ENCODE assay signal across 32 cellular contexts in genomic region chr4:5137927-5138326, GRCh38.
DNase-seq lines count a peak whose midpoint lies in the region; ATAC-seq, FAIRE-seq and TF ChIP-seq lines count a peak whose summit lies in the region.
"Had no signal": no experiment of that assay in that cellular context is flagged by ENCODE, and none has a peak within 500 bp of the region (broad histone marks: within the 10 kb centered on the region; RNA-seq: fewer than 3 reads in every experiment).

No MANE protein-coding gene starts in this region.

- H3K36me3 ChIP-seq in small intestine (ENCODE audit: control insufficient read depth in 2 of 2, insufficient read depth in 2 of 2, low read length in 2 of 2) = no peaks in the 10 kb centered on the region
- H3K36me3 ChIP-seq: ascending aorta, BLaER1, suprapubic skin had no signal

- TF ChIP-seq CTCF in astrocyte of the cerebellum (IDR thresholded peaks at IDR 0.05; ENCODE audit: low read depth, low read length, missing control alignments) = no peak

- H3K4me3 ChIP-seq in astrocyte of the cerebellum (ENCODE audit: low read depth, low read length) = no peak overlapping the region
- H3K4me3 ChIP-seq in small intestine (ENCODE audit: low read depth in 1 of 2, low read length in 2 of 2) = no peak overlapping the region
- H3K4me3 ChIP-seq: ascending aorta, BLaER1, hepatocyte, mucosa of descending colon, skin epidermis, suprapubic skin had no signal

- in situ Hi-C loops in astrocyte of the cerebellum (cut with HindIII; ENCODE audit: low sequenced_read_pairs) = no loop called here

- no peaks in the 10 kb centered on the region for H3K4me1 ChIP-seq in small intestine (ENCODE audit: control insufficient read depth in 2 of 2, insufficient read depth in 1 of 2, low read depth in 1 of 2, low read length in 1 of 2)
- H3K4me1 ChIP-seq: ascending aorta, BLaER1, Caco-2, foreskin keratinocyte had no signal

- peak; percentile 13 for DNase-seq in activated CD8-positive, alpha-beta memory T cell treated with anti-CD3 and anti-CD28 coated beads for 24 hours
- no peak for DNase-seq in activated CD8-positive, alpha-beta memory T cell treated with anti-CD3 and anti-CD28 coated beads, Interleukin-2, amount 50 U/mL, for 48 hours
- DNase-seq in astrocyte of the cerebellum (ENCODE audit: low read depth) = peak; percentile 6
- DNase-seq in kidney glomerular epithelial cell (lab: John Stamatoyannopoulos, UW) = peak; percentile 93
- DNase-seq in small intestine = peak; percentile 65
- DNase-seq in activated effector memory CD4-positive, alpha-beta T cell treated with anti-CD3 and anti-CD28 coated beads, Interleukin-2, amount 50 U/mL, for 16 hours = no peak
- DNase-seq in dedifferentiated amniotic fluid mesenchymal stem cell (ENCODE audit: extremely low spot score) = no peak
- DNase-seq: activated B cell treated with CpG ODN at 0.5 μM for 24 hours; activated CD4-positive, alpha-beta T cell treated with anti-CD3 and anti-CD28 coated beads, Interleukin-2, amount 50 U/mL, for 4 hours; activated naive CD8-positive, alpha-beta T cell treated with anti-CD3 and anti-CD28 coated beads for 36 hours; Caco-2; cerebellar nuclear complex; DND-41; foreskin keratinocyte; immature natural killer cell; NCI-H1105; NCI-H2029; NCI-H2227 treated with DMSO at 0.1 percent for 48 hours; SK-N-SH; stimulated activated CD4-positive, alpha-beta T cell treated with anti-CD3 and anti-CD28 coated beads, Interleukin-1b, Interleukin-23, amount 100 ng/mL, for 48 hours had no signal

- H3K27ac ChIP-seq in small intestine (ENCODE audit: low read depth in 1 of 2, low read length in 1 of 2) = no peak overlapping the region
- H3K27ac ChIP-seq: 22Rv1, ascending aorta, BLaER1, foreskin keratinocyte, hepatocyte, HL-60, RWPE1, skin epidermis, suprapubic skin had no signal

- ATAC-seq in GM18867 (IDR thresholded peaks at IDR 0.05; ENCODE audit: unreplicated experiment) = no peak
- ATAC-seq: foreskin keratinocyte, HCT116, mucosa of descending colon had no signal

- no peak for FAIRE-seq in small intestine (lab: Jason Lieb, UNC)
- FAIRE-seq: GM12891 had no signal

- no peaks in the 10 kb centered on the region for H3K9me3 ChIP-seq in small intestine (ENCODE audit: control insufficient read depth, low read depth)
- H3K9me3 ChIP-seq: ascending aorta, BLaER1, Caco-2, mucosa of descending colon, SK-N-SH, suprapubic skin had no signal

- 10 to 56% (median 27%) methylated on average over 9 of the region's 9 CpGs for WGBS in small intestine, 3 donors

- H3K27me3 ChIP-seq in small intestine (ENCODE audit: control insufficient read depth in 2 of 2, insufficient read depth in 2 of 2, low read length in 2 of 2) = no peaks in the 10 kb centered on the region
- H3K27me3 ChIP-seq: ascending aorta, BLaER1, foreskin keratinocyte, suprapubic skin had no signal

Comparison
In these comparisons a context has a peak if more than half of its experiments do, and no peak if none do; other contexts are left out.
1. DNase-seq: peak in activated CD8-positive, alpha-beta memory T cell treated with anti-CD3 and anti-CD28 coated beads for 24 hours (single experiment), astrocyte of the cerebellum (single experiment), kidney glomerular epithelial cell (single experiment) and small intestine (single experiment); none in activated CD8-positive, alpha-beta memory T cell treated with anti-CD3 and anti-CD28 coated beads, Interleukin-2, amount 50 U/mL, for 48 hours (single experiment), activated effector memory CD4-positive, alpha-beta T cell treated with anti-CD3 and anti-CD28 coated beads, Interleukin-2, amount 50 U/mL, for 16 hours (single experiment) and dedifferentiated amniotic fluid mesenchymal stem cell (single experiment).